ENCODE assay signal across 34 cellular contexts in the genomic region with DNA sequence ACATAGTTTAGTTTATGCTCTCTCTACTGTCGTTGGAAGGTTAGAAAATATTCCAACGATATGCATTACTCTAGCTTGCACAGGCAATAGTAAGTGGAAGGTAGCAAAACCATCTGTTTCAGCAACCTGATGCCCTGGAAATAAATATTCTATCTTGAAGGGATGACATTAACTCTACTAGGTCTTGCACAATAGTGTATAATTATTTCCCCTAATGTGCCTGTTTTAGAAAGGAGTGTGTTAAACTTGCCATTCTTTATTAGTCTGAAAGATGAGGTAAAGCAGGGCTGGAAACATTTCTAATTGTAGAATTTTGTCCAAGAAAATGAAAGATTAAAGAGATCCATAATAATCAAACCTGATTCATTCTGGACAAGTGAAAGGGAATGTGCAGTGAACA.
"Had no signal": no experiment of that assay in that cellular context is flagged by ENCODE, and none has a peak within 500 bp of the region (broad histone marks: within the 10 kb centered on the region; RNA-seq: fewer than 3 reads in every experiment).

No MANE protein-coding gene starts in this region.

- DNase-seq: activated effector memory CD4-positive, alpha-beta T cell treated with anti-CD3 and anti-CD28 coated beads, Interleukin-2, amount 50 U/mL, for 16 hours; activated effector memory CD4-positive, alpha-beta T cell treated with Interleukin-2 at 50 U/mL for 16 hours; activated gamma-delta T cell; activated gamma-delta T cell treated with Interleukin-2 at 50 U/mL for 16 hours; activated naive CD4-positive, alpha-beta T cell; activated naive CD4-positive, alpha-beta T cell treated with anti-CD3 and anti-CD28 coated beads for 36 hours; activated naive CD4-positive, alpha-beta T cell treated with anti-CD3 and anti-CD28 coated beads, Interleukin-2, amount 10 ng/mL, durations not matched to agents 7 days and 5 days; activated naive CD4-positive, alpha-beta T cell treated with anti-CD3 and anti-CD28 coated beads, Interleukin-2, amount 50 U/mL, for 16 hours; activated naive CD4-positive, alpha-beta T cell treated with Interleukin-2 at 50 U/mL for 16 hours; activated naive CD8-positive, alpha-beta T cell treated with anti-CD3 and anti-CD28 coated beads for 36 hours; activated naive CD8-positive, alpha-beta T cell treated with anti-CD3 and anti-CD28 coated beads, Interleukin-2, amount 10 ng/mL, durations not matched to agents 7 days and 5 days; activated naive CD8-positive, alpha-beta T cell treated with anti-CD3 and anti-CD28 coated beads, Interleukin-2, amount 50 U/mL, for 24 hours; activated T-cell treated with anti-CD3 and anti-CD28 coated beads, Interleukin-2, amount 50 U/mL, for 1 hour; activated T-cell treated with anti-CD3 and anti-CD28 coated beads, Interleukin-2, amount 50 U/mL, for 24 hours; activated T-cell treated with anti-CD3 and anti-CD28 coated beads, Interleukin-2, amount 50 U/mL, for 4 hours; activated T-cell treated with anti-CD3 and anti-CD28 coated beads, Interleukin-2, amount 50 U/mL, for 48 hours; activated T-cell treated with anti-CD3 and anti-CD28 coated beads, Interleukin-2, amount 50 U/mL, for 72 hours; adrenal gland; amniotic stem cell; amygdala; anterior cingulate cortex; aorta; body of pancreas; brain microvascular endothelial cell; caudate nucleus; central memory CD4-positive, alpha-beta T cell; cerebellar nuclear complex had no signal

- H3K27me3 ChIP-seq: adrenal gland, ascending aorta, body of pancreas, brain microvascular endothelial cell, breast epithelium, cardiac muscle cell had no signal

- H3K27ac ChIP-seq: adrenal gland, ascending aorta, body of pancreas, brain microvascular endothelial cell, breast epithelium, cardiac muscle cell had no signal

- H3K9me3 ChIP-seq: adrenal gland, ascending aorta, body of pancreas, breast epithelium had no signal

- H3K4me3 ChIP-seq: adrenal gland, ascending aorta, body of pancreas, breast epithelium, cardiac muscle cell had no signal

- H3K4me1 ChIP-seq: breast epithelium had no signal

- ATAC-seq: activated naive CD4-positive, alpha-beta T cell treated with anti-CD3 and anti-CD28 coated beads, Interleukin-2, amount 50 U/mL, for 72 hours; activated naive CD8-positive, alpha-beta T cell treated with anti-CD3 and anti-CD28 coated beads, Interleukin-2, amount 50 U/mL, for 24 hours; activated T-cell treated with anti-CD3 and anti-CD28 coated beads, Interleukin-2, amount 50 U/mL, for 4 hours; activated T-cell treated with anti-CD3 and anti-CD28 coated beads, Interleukin-2, amount 50 U/mL, for 72 hours; activated T-helper 17 cell treated with anti-CD3 and anti-CD28 coated beads, Interleukin-2, amount 50 U/mL, for 72 hours; body of pancreas had no signal

- H3K36me3 ChIP-seq: adrenal gland, ascending aorta, brain microvascular endothelial cell, breast epithelium, cardiac muscle cell had no signal

- FAIRE-seq: astrocyte, bronchial epithelial cell had no signal
